Comparison of ENCODE assay signal across 8 cellular contexts in genomic region chr17:74864866-74865395, GRCh38. TPM values are rescaled to one million over a fixed set of nuclear protein-coding genes. Genes with fewer than 3 reads are reported as not detected.
DNase-seq lines count a peak whose midpoint lies in the region; ATAC-seq and TF ChIP-seq lines count a peak whose summit lies in the region.

No MANE protein-coding gene starts in this region.

- DNase-seq in A172 (ENCODE audit: low spot score) = peak; percentile 67
- DNase-seq in GM12865 (ENCODE audit: low read depth) = peak; percentile 76
- peak; percentile 17 for DNase-seq in NCI-H345 treated with DMSO at 0.1 percent for 48 hours (lab: John Stamatoyannopoulos, UW; ENCODE audit: unreplicated experiment)
- DNase-seq in activated CD4-positive, alpha-beta T cell treated with anti-CD3 and anti-CD28 coated beads, Interleukin-2, amount 50 U/mL, for 4 hours = peak; percentile 65 to 72
- DNase-seq in dorsolateral prefrontal cortex = peak; percentile 71 to 91 (median 88)
- peak; percentile 85 for DNase-seq in medulla oblongata (ENCODE audit: extremely low spot score)
- DNase-seq in stimulated activated CD8-positive, alpha-beta memory T cell treated with anti-CD3 and anti-CD28 coated beads, Interleukin-15, amount 100 ng/mL, for 48 hours (ENCODE audit: low read depth in 2 of 2) = peak; percentile 50 to 52

- H3K4me3 ChIP-seq in GM12865 (ENCODE audit: low read depth, low read length) = no peak overlapping the region
- no peak overlapping the region for H3K4me3 ChIP-seq in dorsolateral prefrontal cortex

- H3K27me3 ChIP-seq in dorsolateral prefrontal cortex = peaks cover 0 to 23% (median 13%) of the 10 kb centered on the region in 45 donors

- H3K27ac ChIP-seq in dorsolateral prefrontal cortex = peak overlapping the region in 1 of 59 donors; percentile 95

- no peak for ATAC-seq in HG03442 (IDR thresholded peaks at IDR 0.05; ENCODE audit: unreplicated experiment)

- intact Hi-C loops in dorsolateral prefrontal cortex (cut with DNase I) = loop anchor here (1.0 to 10.0 kb wide), 7 partner anchors 22 to 210 kb away; partner anchors contain the start of gene NHERF1 (in 1 of the 2)

- peak; percentile 98 for TF ChIP-seq CTCF in GM12865 (IDR thresholded peaks at IDR 0.05; ENCODE audit: insufficient read depth, low read depth, low read length, missing control alignments)
- peak; percentile 91 to 99 (median 98) for TF ChIP-seq CTCF in dorsolateral prefrontal cortex (IDR thresholded peaks at IDR 0.05 in 54 of 56, conservative IDR thresholded peaks at IDR 0.05 in 2 of 56; ENCODE audit: low read depth in 1 of 56, partially characterized antibody in 56 of 56)

RNA-seq across cellular contexts. Expression of gene GRIN2C, which starts 5.2 kb away (rescaled TPM):
- total RNA-seq in A172 (2014; rRNA removed; shearing (Covaris generic)) = 0.05 and 0.69 TPM in 2 replicates
- total RNA-seq in dorsolateral prefrontal cortex = 10 to 100 TPM; 10.3 to 74.2 (median 26.7) TPM

RNA-seq across cellular contexts. Expression of gene FDXR, which starts 7.9 kb away (rescaled TPM):
- total RNA-seq in A172 (2014; rRNA removed; shearing (Covaris generic)) = 35.9 and 44.1 TPM in 2 replicates
- 10 to 100 TPM in 57 of 120 experiments, 1 to 10 TPM in 63; 4.2 to 20.9 (median 9.9) TPM for total RNA-seq in dorsolateral prefrontal cortex

RNA-seq across cellular contexts. Expression of gene FADS6, which starts 28.5 kb away (rescaled TPM):
- not detected in 2 replicates for total RNA-seq in A172 (2014; rRNA removed; shearing (Covaris generic))
- 10 to 100 TPM in 115 of 120 experiments, 1 to 10 TPM in 5; 4.6 to 28.7 (median 17.6) TPM for total RNA-seq in dorsolateral prefrontal cortex

RNA-seq across cellular contexts. Expression of gene USH1G, which starts 58.1 kb away (rescaled TPM):
- 0.28 TPM in 1 of 2 replicates, not detected in the other for total RNA-seq in A172 (2014; rRNA removed; shearing (Covaris generic))
- under 1 TPM in 3 of 120 experiments, not detected in 117; 0.10 to 0.19 (median 0.16) TPM for total RNA-seq in dorsolateral prefrontal cortex

RNA-seq across cellular contexts. Expression of gene OTOP2, which starts 59.1 kb away (rescaled TPM):
- total RNA-seq in A172 (2014; rRNA removed; shearing (Covaris generic)) = not detected in 2 replicates
- total RNA-seq in dorsolateral prefrontal cortex = not detected

Comparison
In these comparisons a context has a peak if more than half of its experiments do, and no peak if none do; other contexts are left out.
1. DNase-seq: peak in every context shown above with its lines; median percentile 88 in dorsolateral prefrontal cortex; 85 in medulla oblongata; 76 in GM12865; 68 in activated CD4-positive, alpha-beta T cell treated with anti-CD3 and anti-CD28 coated beads, Interleukin-2, amount 50 U/mL, for 4 hours; 67 in A172; 51 in stimulated activated CD8-positive, alpha-beta memory T cell treated with anti-CD3 and anti-CD28 coated beads, Interleukin-15, amount 100 ng/mL, for 48 hours; 17 in NCI-H345 treated with DMSO at 0.1 percent for 48 hours.